In the genomic region with DNA sequence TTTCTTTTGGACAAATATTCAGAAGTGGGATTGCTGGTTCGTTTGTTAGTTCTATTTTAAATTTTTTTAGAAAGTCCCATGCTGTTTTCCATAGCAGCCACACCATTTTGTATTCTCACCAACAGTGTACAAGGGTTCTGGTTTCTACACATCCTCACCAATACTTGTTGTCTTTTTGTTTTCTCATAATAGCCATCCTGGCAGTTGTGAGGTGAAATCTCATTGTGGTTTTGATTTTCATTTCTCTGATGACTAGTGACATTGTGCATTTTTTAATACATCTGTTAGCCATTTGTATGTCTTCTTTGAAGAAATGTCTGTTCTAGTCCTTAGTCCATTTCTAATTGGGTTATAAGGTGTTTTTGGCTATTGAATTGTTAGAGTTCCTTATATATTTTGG, we compare ENCODE assay signal across 32 cellular contexts.
"Had no signal": no experiment of that assay in that cellular context is flagged by ENCODE, and none has a peak within 500 bp of the region (broad histone marks: within the 10 kb centered on the region; RNA-seq: fewer than 3 reads in every experiment).

No MANE protein-coding gene starts in this region.

- H3K9me3 ChIP-seq: ascending aorta, body of pancreas had no signal

- H3K4me3 ChIP-seq: ascending aorta, body of pancreas, SK-N-MC had no signal

- FAIRE-seq: bronchial epithelial cell, TTC549 had no signal

- H3K36me3 ChIP-seq: ascending aorta had no signal

- DNase-seq: activated B cell treated with CpG ODN at 0.5 μM for 24 hours; activated CD4-positive, alpha-beta memory T cell treated with anti-CD3 and anti-CD28 coated beads for 36 hours; activated CD4-positive, alpha-beta T cell treated with anti-CD3 and anti-CD28 coated beads for 1 hour; activated CD4-positive, alpha-beta T cell treated with anti-CD3 and anti-CD28 coated beads, Interleukin-2, amount 10 ng/mL, durations not matched to agents 7 days and 5 days; activated CD8-positive, alpha-beta memory T cell treated with anti-CD3 and anti-CD28 coated beads, Interleukin-2, amount 50 U/mL, for 4 hours; activated naive CD4-positive, alpha-beta T cell treated with anti-CD3 and anti-CD28 coated beads, Interleukin-2, amount 50 U/mL, for 16 hours; activated naive CD8-positive, alpha-beta T cell treated with anti-CD3 and anti-CD28 coated beads, Interleukin-2, amount 50 U/mL, for 24 hours; activated T-cell treated with anti-CD3 and anti-CD28 coated beads, Interleukin-2, amount 50 U/mL, for 72 hours; amniotic stem cell; body of pancreas; central memory CD4-positive, alpha-beta T cell; MV-4-11; NCI-H1092 treated with DMSO at 0.1 percent for 48 hours; NCI-H1417 treated with DMSO at 0.1 percent for 48 hours; NCI-H1694; NCI-H2029; NCI-H2107; NCI-H2171 treated with DMSO at 0.1 percent for 48 hours; NCI-H345; NCI-H510A; NCI-H69; NK-92 treated with Interleukin-12 subunit alpha and Interleukin-12 subunit beta, amount 100 ng/mL, for 24 hours; OCI-M1; RPMI8226; T-cell; T1000 had no signal

- H3K27ac ChIP-seq: ascending aorta, body of pancreas, SK-N-MC had no signal

- ATAC-seq: activated naive CD8-positive, alpha-beta T cell treated with anti-CD3 and anti-CD28 coated beads, Interleukin-2, amount 50 U/mL, for 24 hours; activated T-cell treated with anti-CD3 and anti-CD28 coated beads, Interleukin-2, amount 50 U/mL, for 72 hours; body of pancreas; Panc1; Right ventricle myocardium inferior; T-cell had no signal

- H3K27me3 ChIP-seq: ascending aorta, body of pancreas had no signal

- H3K4me1 ChIP-seq: body of pancreas had no signal
